ENCODE assay signal across 2 cellular contexts in the genomic region with DNA sequence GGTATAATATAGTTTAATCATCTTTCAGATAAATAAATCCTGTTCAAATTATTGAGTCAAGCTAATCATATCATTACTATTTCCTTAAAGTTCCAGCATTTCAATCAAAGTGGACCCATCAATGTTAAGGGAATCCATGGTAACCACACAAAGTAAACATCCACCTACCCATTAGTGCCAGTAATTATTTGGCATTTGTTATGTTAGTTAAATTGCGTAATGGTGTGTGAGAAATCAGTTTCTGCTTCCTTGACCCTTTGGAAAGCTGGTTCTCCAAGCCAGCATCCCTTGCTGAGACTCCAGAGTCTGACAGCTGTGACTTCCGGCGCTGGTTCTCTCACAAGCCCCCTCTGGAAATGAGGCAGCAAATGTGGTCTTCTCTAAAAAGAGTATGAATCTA.
TF ChIP-seq lines count a peak whose summit lies in the region.

No MANE protein-coding gene starts in this region.

TF ChIP-seq in H1, 55 proteins besides CTCF, POLR2A, EP300 and RAD21:
- TF ChIP-seq, protein P1, sequence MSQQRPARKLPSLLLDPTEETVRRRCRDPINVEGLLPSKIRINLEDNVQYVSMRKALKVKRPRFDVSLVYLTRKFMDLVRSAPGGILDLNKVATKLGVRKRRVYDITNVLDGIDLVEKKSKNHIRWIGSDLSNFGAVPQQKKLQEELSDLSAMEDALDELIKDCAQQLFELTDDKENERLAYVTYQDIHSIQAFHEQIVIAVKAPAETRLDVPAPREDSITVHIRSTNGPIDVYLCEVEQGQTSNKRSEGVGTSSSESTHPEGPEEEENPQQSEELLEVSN (IDR thresholded peaks at IDR 0.05) = no peak
- TF ChIP-seq MAFK (IDR thresholded peaks at IDR 0.05; ENCODE audit: low read depth, low read length) (no peak), JUND (IDR thresholded peaks at IDR 0.05; ENCODE audit: low read length) (no peak), CEBPB (IDR thresholded peaks at IDR 0.05; ENCODE audit: low read depth, low read length) (peak; percentile 81), GABPA (IDR thresholded peaks at IDR 0.05; ENCODE audit: borderline replicate concordance, insufficient read depth, low read length) (no peak), YY1 (IDR thresholded peaks at IDR 0.05; ENCODE audit: low read depth, low read length) (no peak)
- TF ChIP-seq, protein P2, sequence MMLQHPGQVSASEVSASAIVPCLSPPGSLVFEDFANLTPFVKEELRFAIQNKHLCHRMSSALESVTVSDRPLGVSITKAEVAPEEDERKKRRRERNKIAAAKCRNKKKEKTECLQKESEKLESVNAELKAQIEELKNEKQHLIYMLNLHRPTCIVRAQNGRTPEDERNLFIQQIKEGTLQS (IDR thresholded peaks at IDR 0.05; ENCODE audit: insufficient read depth, low read depth, low read length) = no peak

TF ChIP-seq in SK-N-SH, 30 proteins besides CTCF, POLR2A, EP300 and RAD21 (continued from another document):
- TF ChIP-seq, protein P3, sequence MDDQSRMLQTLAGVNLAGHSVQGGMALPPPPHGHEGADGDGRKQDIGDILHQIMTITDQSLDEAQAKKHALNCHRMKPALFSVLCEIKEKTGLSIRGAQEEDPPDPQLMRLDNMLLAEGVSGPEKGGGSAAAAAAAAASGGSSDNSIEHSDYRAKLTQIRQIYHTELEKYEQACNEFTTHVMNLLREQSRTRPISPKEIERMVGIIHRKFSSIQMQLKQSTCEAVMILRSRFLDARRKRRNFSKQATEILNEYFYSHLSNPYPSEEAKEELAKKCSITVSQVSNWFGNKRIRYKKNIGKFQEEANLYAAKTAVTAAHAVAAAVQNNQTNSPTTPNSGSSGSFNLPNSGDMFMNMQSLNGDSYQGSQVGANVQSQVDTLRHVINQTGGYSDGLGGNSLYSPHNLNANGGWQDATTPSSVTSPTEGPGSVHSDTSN (IDR thresholded peaks at IDR 0.05) = no peak
- TF ChIP-seq, protein P4, sequence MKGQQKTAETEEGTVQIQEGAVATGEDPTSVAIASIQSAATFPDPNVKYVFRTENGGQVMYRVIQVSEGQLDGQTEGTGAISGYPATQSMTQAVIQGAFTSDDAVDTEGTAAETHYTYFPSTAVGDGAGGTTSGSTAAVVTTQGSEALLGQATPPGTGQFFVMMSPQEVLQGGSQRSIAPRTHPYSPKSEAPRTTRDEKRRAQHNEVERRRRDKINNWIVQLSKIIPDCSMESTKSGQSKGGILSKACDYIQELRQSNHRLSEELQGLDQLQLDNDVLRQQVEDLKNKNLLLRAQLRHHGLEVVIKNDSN (IDR thresholded peaks at IDR 0.05; ENCODE audit: borderline replicate concordance, low read depth) = no peak
- TF ChIP-seq EZH2phosphoT487 (IDR thresholded peaks at IDR 0.05; ENCODE audit: borderline replicate concordance, low read depth) (no peak), TEAD4 (IDR thresholded peaks at IDR 0.05; ENCODE audit: borderline replicate concordance, insufficient read depth) (no peak)
